ENCODE assay signal across 8 cellular contexts in genomic region chr17:47719411-47720152, GRCh38. TPM values are rescaled to one million over a fixed set of nuclear protein-coding genes. Genes with fewer than 3 reads are reported as not detected.
A peak's percentile ranks its signal among the peaks of the same experiment; 100 is the strongest.
DNase-seq lines count a peak whose midpoint lies in the region; ATAC-seq lines count a peak whose summit lies in the region.

No MANE protein-coding gene starts in this region.

- no peaks in the 10 kb centered on the region for H3K9me3 ChIP-seq in CD8-positive, alpha-beta memory T cell (ENCODE audit: low read length)

- no peaks in the 10 kb centered on the region for H3K9me3 Mint-ChIP-seq in CD8-positive, alpha-beta memory T cell

- H3K4me1 Mint-ChIP-seq in CD8-positive, alpha-beta memory T cell, result peaks cover 74 to 78% (median 77%) of the 10 kb centered on the region in 3 donors

- CTCF ChIA-PET in CD8-positive, alpha-beta memory T cell (lab: Charles Lee), result interaction anchor here (1.4 to 7.1 kb wide), 7 partner anchors 12 to 70 kb away, joined by 3 to 84 read pairs (median 5); partner anchors contain the start of gene TBX21

- H3K27me3 Mint-ChIP-seq in CD8-positive, alpha-beta memory T cell, result no peaks in the 10 kb centered on the region

- H3K27ac ChIP-seq in CD8-positive, alpha-beta memory T cell (ENCODE audit: low read depth, low read length), result no peak overlapping the region

- peak overlapping the region; percentile 30 to 96 (median 84) for H3K27ac Mint-ChIP-seq in CD8-positive, alpha-beta memory T cell

- H3K4me3 Mint-ChIP-seq in CD8-positive, alpha-beta memory T cell, result peak overlapping the region; percentile 46 to 88 (median 73)

- peaks cover 77% of the 10 kb centered on the region for H3K4me1 ChIP-seq in CD8-positive, alpha-beta memory T cell (ENCODE audit: insufficient read depth, low read length)

- no peaks in the 10 kb centered on the region for H3K36me3 ChIP-seq in CD8-positive, alpha-beta memory T cell (ENCODE audit: insufficient read depth, low read length)

- POLR2A ChIA-PET in CD8-positive, alpha-beta memory T cell (lab: Charles Lee), result interaction anchor here (0.6 to 2.9 kb wide), 4 partner anchors 13 to 34 kb away, joined by 3 to 21 read pairs (median 4); partner anchors contain the start of gene TBX21

- H3K4me3 ChIP-seq in CD8-positive, alpha-beta memory T cell (ENCODE audit: low read length), result no peak overlapping the region

- ATAC-seq in HG02885 (IDR thresholded peaks at IDR 0.05; ENCODE audit: poor library complexity, unreplicated experiment), result no peak

- DNase-seq in CD8-positive, alpha-beta memory T cell, result peak in 1 of 5 donors; percentile 71
- DNase-seq in MV-4-11 (lab: John Stamatoyannopoulos, UW) (peak; percentile 69), non-pigmented ciliary epithelial cell (ENCODE audit: low read depth) (peak; percentile 18), middle frontal gyrus (ENCODE audit: extremely low spot score, low spot score) (no peak), COR-L47 (lab: John Stamatoyannopoulos, UW) (no peak), ecto neural progenitor cell (ENCODE audit: low spot score) (no peak)
- peak; percentile 89 to 90 for DNase-seq in activated T-cell treated with anti-CD3 and anti-CD28 coated beads, Interleukin-2, amount 50 U/mL, for 48 hours

- no peaks in the 10 kb centered on the region for H3K36me3 Mint-ChIP-seq in CD8-positive, alpha-beta memory T cell

- peaks cover 3% of the 10 kb centered on the region for H3K27me3 ChIP-seq in CD8-positive, alpha-beta memory T cell (ENCODE audit: insufficient read depth, low read length, poor library complexity, severe bottlenecking)

RNA-seq across cellular contexts. Expression of gene TBX21, which starts 13.5 kb away (rescaled TPM):
- 10 to 100 TPM; 37.8 to 39.8 TPM for total RNA-seq in CD8-positive, alpha-beta memory T cell
- polyA plus RNA-seq in CD8-positive, alpha-beta memory T cell, result 59.6 TPM

RNA-seq across cellular contexts. Expression of gene TBKBP1, which starts 25.6 kb away (rescaled TPM):
- 1 to 10 TPM; 6.6 to 6.7 TPM for total RNA-seq in CD8-positive, alpha-beta memory T cell
- polyA plus RNA-seq in CD8-positive, alpha-beta memory T cell, result 1.8 TPM

Comparison
In these comparisons a context has a peak if more than half of its experiments do, and no peak if none do; other contexts are left out.
1. DNase-seq: peak in MV-4-11 (single experiment), activated T-cell treated with anti-CD3 and anti-CD28 coated beads, Interleukin-2, amount 50 U/mL, for 48 hours (2 of 2) and non-pigmented ciliary epithelial cell (single experiment); none in middle frontal gyrus (single experiment), COR-L47 (single experiment) and ecto neural progenitor cell (single experiment).